In genomic region chr1:24109686-24110475, GRCh38 we compare ENCODE assay signal across 20 cellular contexts. TPM values are rescaled to one million over a fixed set of nuclear protein-coding genes. Genes with fewer than 3 reads are reported as not detected.
DNase-seq lines count a peak whose midpoint lies in the region; ATAC-seq, FAIRE-seq and TF ChIP-seq lines count a peak whose summit lies in the region.
"Had no signal": no experiment of that assay in that cellular context is flagged by ENCODE, and none has a peak within 500 bp of the region (broad histone marks: within the 10 kb centered on the region; RNA-seq: fewer than 3 reads in every experiment).

No MANE protein-coding gene starts in this region.

- H4K91ac ChIP-seq in H1 (replicated peaks; ENCODE audit: insufficient read length, low read length) = no peak overlapping the region

- no peaks in the 10 kb centered on the region; the same call in 1 of the 2 replicates for H3K23me2 ChIP-seq in H1 (ENCODE audit: low read depth, low read length)

- H3K18ac ChIP-seq in H1 (ENCODE audit: extremely low read depth, low read length) = no peak overlapping the region

- H3K23ac ChIP-seq in H1 (ENCODE audit: insufficient read length) = no peak overlapping the region

- BruUV-seq in HepG2 (replicated peaks; lab: Mats Ljungman, UMichigan) = no TSS peak

- H3K79me2 ChIP-seq in HepG2 (ENCODE audit: insufficient read depth, low read length) (peaks cover 6% of the 10 kb centered on the region), H1 (ENCODE audit: control insufficient read depth in 1 of 2, insufficient read depth in 2 of 2, low read length in 2 of 2) (no peaks in the 10 kb centered on the region), osteoblast (ENCODE audit: insufficient read depth, low read length) (no peaks in the 10 kb centered on the region)

- H2BK20ac ChIP-seq in H1 (ENCODE audit: low read length) = no peak overlapping the region

- TF ChIP-seq POLR2A in HepG2 (IDR thresholded peaks at IDR 0.05; ENCODE audit: insufficient read depth in 1 of 2, low read depth in 2 of 2, low read length in 2 of 2) (no peak), right lobe of liver (IDR thresholded peaks at IDR 0.05) (no peak), H1 (IDR thresholded peaks at IDR 0.05; ENCODE audit: control extremely low read depth in 1 of 2, low read depth in 2 of 2, low read length in 2 of 2) (no peak)

- no peaks in the 10 kb centered on the region for H3K9me3 ChIP-seq in HepG2 (ENCODE audit: low read length)
- H3K9me3 ChIP-seq in right lobe of liver = no peaks in the 10 kb centered on the region
- no peaks in the 10 kb centered on the region for H3K9me3 ChIP-seq in H1 (ENCODE audit: insufficient read depth in 2 of 2, low read depth in 1 of 2, low read length in 1 of 2)
- H3K9me3 ChIP-seq in osteoblast (ENCODE audit: low read depth, low read length) = no peaks in the 10 kb centered on the region
- no peaks in the 10 kb centered on the region for H3K9me3 ChIP-seq in aorta (ENCODE audit: control insufficient read depth, low read length)
- H3K9me3 ChIP-seq: BE2C had no signal

- peaks cover 12 to 26% (median 16%) of the 10 kb centered on the region in 3 donors for H3K27me3 Mint-ChIP-seq in CD14-positive monocyte (ENCODE audit: low read depth in 3 of 3)

- TF ChIP-seq CTCF in HepG2 (CRISPR knock-in tag; IDR thresholded peaks at IDR 0.05) (no peak), right lobe of liver (IDR thresholded peaks at IDR 0.05) (no peak), H1 (IDR thresholded peaks at IDR 0.05; ENCODE audit: control extremely low read depth in 1 of 3, insufficient read depth in 1 of 3, low read depth in 1 of 3, low read length in 3 of 3) (no peak), osteoblast (IDR thresholded peaks at IDR 0.05; ENCODE audit: extremely low read depth, low read depth, low read length) (no peak), CD14-positive monocyte (IDR thresholded peaks at IDR 0.05) (no peak)

- no peak overlapping the region for H3K4me3 Mint-ChIP-seq in CD14-positive monocyte
- H3K4me3 Mint-ChIP-seq: CD8-positive, alpha-beta T cell had no signal

- H3K79me1 ChIP-seq in H1 (ENCODE audit: low read depth, low read length) = no peaks in the 10 kb centered on the region

- no peak overlapping the region for H2BK120ac ChIP-seq in H1 (replicated peaks; ENCODE audit: low read depth, low read length)

- no peak overlapping the region for H3K9ac ChIP-seq in HepG2 (ENCODE audit: insufficient read depth, low read depth, low read length)
- no peak overlapping the region for H3K9ac ChIP-seq in H1 (replicated peaks in 1 of 4; ENCODE audit: extremely low read depth in 1 of 4, low read depth in 3 of 4, low read length in 3 of 4)

- H2BK5ac ChIP-seq in H1 (ENCODE audit: low read depth, low read length) = no peak overlapping the region

- peaks cover 0 to 1% of the 10 kb centered on the region in 2 experiments; a peak in 1 of 5 replicates for H3K27me3 ChIP-seq in HepG2 (ENCODE audit: control insufficient read depth in 1 of 2, insufficient read depth in 2 of 2, low read length in 2 of 2)
- H3K27me3 ChIP-seq in right lobe of liver = no peaks in the 10 kb centered on the region
- no peaks in the 10 kb centered on the region for H3K27me3 ChIP-seq in H1 (replicated peaks in 1 of 4; ENCODE audit: control insufficient read depth in 3 of 4, extremely low read depth in 1 of 4, insufficient read depth in 3 of 4, low read length in 3 of 4)
- H3K27me3 ChIP-seq in osteoblast (ENCODE audit: insufficient read depth, low read length) = peaks cover 15% of the 10 kb centered on the region
- H3K27me3 ChIP-seq in aorta (ENCODE audit: control insufficient read depth in 1 of 2, insufficient read depth in 2 of 2, low read length in 1 of 2) = no peaks in the 10 kb centered on the region
- H3K27me3 ChIP-seq: BE2C had no signal

- H3K36me3 ChIP-seq in HepG2 (replicated peaks in 1 of 2; ENCODE audit: control insufficient read depth in 1 of 2, insufficient read depth in 2 of 2, low read length in 2 of 2) = no peaks in the 10 kb centered on the region; a peak in 1 of 5 replicates
- no peaks in the 10 kb centered on the region for H3K36me3 ChIP-seq in right lobe of liver
- H3K36me3 ChIP-seq in H1 (ENCODE audit: control insufficient read depth in 2 of 4, insufficient read depth in 4 of 4, low read length in 3 of 4) = no peaks in the 10 kb centered on the region
- H3K36me3 ChIP-seq in osteoblast (ENCODE audit: insufficient read depth, low read length) = no peaks in the 10 kb centered on the region
- H3K36me3 ChIP-seq in aorta (ENCODE audit: control insufficient read depth in 1 of 2, insufficient read depth in 2 of 2, low read length in 1 of 2) = no peaks in the 10 kb centered on the region
- H3K36me3 ChIP-seq: BE2C had no signal

- peaks cover 12% of the 10 kb centered on the region for H3K4me1 Mint-ChIP-seq in CD14-positive monocyte

- no peaks in the 10 kb centered on the region for H4K20me1 ChIP-seq in HepG2 (ENCODE audit: insufficient read depth, low read length)
- H4K20me1 ChIP-seq in H1 (replicated peaks in 1 of 2; ENCODE audit: control insufficient read depth in 1 of 2, insufficient read depth in 2 of 2, low read length in 2 of 2) = no peaks in the 10 kb centered on the region
- H4K20me1 ChIP-seq in osteoblast (ENCODE audit: insufficient read depth, low read length) = no peaks in the 10 kb centered on the region

- CTCF ChIA-PET in HepG2 (lab: Yijun Ruan, JAX; ENCODE audit: low intra/inter-chr PET ratio, low total read pairs) (no interaction called here), H1 (lab: Charles Lee; ENCODE audit: partially characterized antibody) (interaction anchor here (1.0 to 6.8 kb wide), 2 partner anchors 16 to 26 kb away, joined by 3 to 35 read pairs; no protein-coding TSS in a partner anchor)

- no peak overlapping the region for H3K14ac ChIP-seq in H1 (ENCODE audit: insufficient read length)

- H4K8ac ChIP-seq in H1 (ENCODE audit: extremely low read depth, insufficient read depth, low read length) = peak overlapping the region; percentile 42

- H4K5ac ChIP-seq in H1 (ENCODE audit: insufficient read length, low read depth, low read length) = no peak overlapping the region

- no peak overlapping the region for H2AFZ ChIP-seq in HepG2 (ENCODE audit: low read length)
- no peak overlapping the region for H2AFZ ChIP-seq in H1 (ENCODE audit: low read length)
- H2AFZ ChIP-seq in osteoblast (ENCODE audit: low read length) = no peak overlapping the region

- H3K4me2 ChIP-seq in HepG2 (ENCODE audit: low read depth, low read length) (peak overlapping the region; percentile 96), H1 (ENCODE audit: insufficient read depth in 1 of 2, low read depth in 2 of 2, low read length in 2 of 2) (no peak overlapping the region), osteoblast (ENCODE audit: insufficient read depth, low read length) (no peak overlapping the region)

- peak overlapping the region in 1 of 7 donors; percentile 12 for H3K27ac Mint-ChIP-seq in CD14-positive monocyte
- H3K27ac Mint-ChIP-seq: CD8-positive, alpha-beta T cell had no signal

- H3K4me1 ChIP-seq in HepG2 (ENCODE audit: insufficient read depth, low read length) = peaks cover 99% of the 10 kb centered on the region
- H3K4me1 ChIP-seq in right lobe of liver = no peaks in the 10 kb centered on the region
- peaks cover 2 to 10% (median 4%) of the 10 kb centered on the region in 4 experiments; a peak in 5 of 7 replicates for H3K4me1 ChIP-seq in H1 (replicated peaks in 1 of 4; ENCODE audit: control insufficient read depth in 3 of 4, insufficient read depth in 4 of 4, low read length in 3 of 4)
- H3K4me1 ChIP-seq in osteoblast (ENCODE audit: insufficient read depth, low read length) = peaks cover 23% of the 10 kb centered on the region
- no peaks in the 10 kb centered on the region for H3K4me1 ChIP-seq in aorta (ENCODE audit: control insufficient read depth in 1 of 2, insufficient read depth in 2 of 2, low read length in 2 of 2)
- H3K4me1 ChIP-seq: BE2C had no signal

- 53% methylated on average over 11 of the region's 15 CpGs for WGBS in HepG2 (ENCODE audit: low lambda C conversion rate)
- WGBS in right lobe of liver (ENCODE audit: insufficient coverage, low coverage, low lambda C conversion rate, missing lambda C conversion rate) = 77% methylated on average over 8 of the region's 15 CpGs
- 86% methylated on average over 15 of the region's 15 CpGs; no CpG with 5 or more reads in 1 of the 2 experiments for WGBS in H1 (ENCODE audit: extremely low coverage in 1 of 2, insufficient coverage in 1 of 2, insufficient read length in 1 of 2, insufficient replicate concordance in 2 of 2, low coverage in 1 of 2, low lambda C conversion rate in 2 of 2, missing lambda C conversion rate in 1 of 2), 2 experiments
- 92 to 93% methylated on average over 15 of the region's 15 CpGs for WGBS in aorta, 2 donors

- no peak overlapping the region for H3K4ac ChIP-seq in H1 (replicated peaks; ENCODE audit: insufficient read length, low read depth, low read length)

- intact Hi-C loops in HepG2 (cut with micrococcal nuclease; ENCODE audit: unreplicated experiment) = loop anchor here (5.0 kb wide), 1 partner anchor 77 kb away; the partner anchor contains the start of gene IFNLR1
- intact Hi-C loops in right lobe of liver (cut with DNase I) = no loop called here
- intact Hi-C loops in aorta (cut with DNase I) = no loop called here
- intact Hi-C loops in CD14-positive monocyte (cut with micrococcal nuclease) = no loop called here

- TF ChIP-seq EP300 in HepG2 (IDR thresholded peaks at IDR 0.05; ENCODE audit: low read depth in 2 of 2, low read length in 2 of 2) (no peak), HepG2 (CRISPR knock-in tag; IDR thresholded peaks at IDR 0.05; ENCODE audit: borderline replicate concordance) (no peak), H1 (IDR thresholded peaks at IDR 0.05; ENCODE audit: borderline replicate concordance in 1 of 2, low read depth in 2 of 2, low read length in 2 of 2) (no peak)

- H3K56ac ChIP-seq in H1 (replicated peaks; ENCODE audit: insufficient read length, low read depth, low read length) = no peak overlapping the region

- H2BK12ac ChIP-seq in H1 (ENCODE audit: low read depth, low read length) = no peak overlapping the region

- ATAC-seq in HepG2 (no peak), right lobe of liver (no peak), aorta (ENCODE audit: low FRiP score) (no peak)
- ATAC-seq: CD8-positive, alpha-beta T cell; Panc1 had no signal

- in situ Hi-C loops in HepG2 (cut with HindIII; ENCODE audit: extremely low pct_ligation_motif_present, low pct_unique_long_range_greater_than_20kb) = loop anchor here (5.0 kb wide), 1 partner anchor 38 kb away; no protein-coding TSS in a partner anchor

- H3K9me3 Mint-ChIP-seq in CD14-positive monocyte = no peaks in the 10 kb centered on the region
- H3K9me3 Mint-ChIP-seq: CD8-positive, alpha-beta T cell had no signal

- DNase-seq in HepG2 (ENCODE audit: low spot score) (no peak), right lobe of liver (no peak), H1 (ENCODE audit: low read depth in 1 of 2, low spot score in 2 of 2) (no peak), osteoblast (ENCODE audit: insufficient read length, low spot score, missing footprints) (peak; percentile 59), aorta (peak; percentile 41 to 64), RKO (ENCODE audit: low spot score) (no peak), CD14-positive monocyte (ENCODE audit: low spot score) (no peak), amygdala (lab: John Stamatoyannopoulos, UW) (no peak)
- DNase-seq: CD8-positive, alpha-beta T cell; GF-D8; IMR-90; NCI-H1417 treated with DMSO at 0.1 percent for 48 hours; NCI-H2029; NCI-H2171 treated with DMSO at 0.1 percent for 48 hours; NCI-H510A treated with DMSO at 0.1 percent for 48 hours had no signal

- H2BK15ac ChIP-seq in H1 (ENCODE audit: low read length) = no peak overlapping the region

- TF ChIP-seq RAD21 in HepG2 (CRISPR knock-in tag; IDR thresholded peaks at IDR 0.05) (no peak), H1 (IDR thresholded peaks at IDR 0.05 in 1 of 2, conservative IDR thresholded peaks at IDR 0.05 in 1 of 2; ENCODE audit: low read depth in 2 of 2, low read length in 2 of 2) (no peak)

- FAIRE-seq in HepG2 (lab: Jason Lieb, UNC) = no peak
- FAIRE-seq in H1 (lab: Jason Lieb, UNC) = no peak

- no peaks in the 10 kb centered on the region for H3K36me3 Mint-ChIP-seq in CD14-positive monocyte
- H3K36me3 Mint-ChIP-seq: CD8-positive, alpha-beta T cell had no signal

- H3K27ac ChIP-seq in HepG2 (ENCODE audit: extremely low read length, insufficient read depth, low read length) (no peak overlapping the region), right lobe of liver (no peak overlapping the region), H1 (ENCODE audit: low read depth, low read length) (no peak overlapping the region), osteoblast (ENCODE audit: low read depth, low read length) (no peak overlapping the region), aorta (ENCODE audit: low read depth in 1 of 2, low read length in 2 of 2) (no peak overlapping the region)

- no peak overlapping the region; a peak in 2 of 6 replicates for H3K4me3 ChIP-seq in HepG2 (replicated peaks in 1 of 3; ENCODE audit: insufficient read depth in 1 of 3, low read depth in 2 of 3, low read length in 3 of 3)
- no peak overlapping the region for H3K4me3 ChIP-seq in right lobe of liver
- no peak overlapping the region for H3K4me3 ChIP-seq in H1 (ENCODE audit: extremely low read depth in 1 of 4, insufficient read depth in 2 of 4, low read depth in 3 of 4, low read length in 4 of 4)
- H3K4me3 ChIP-seq in osteoblast (ENCODE audit: insufficient read depth, low read length) = no peak overlapping the region
- no peak overlapping the region for H3K4me3 ChIP-seq in aorta (ENCODE audit: low read length in 2 of 2)

- POLR2A ChIA-PET in HepG2 (lab: Yijun Ruan, JAX) = interaction anchor here (1.4 to 3.6 kb wide), 2 partner anchors 9 to 11 kb away, joined by 6 to 44 read pairs; no protein-coding TSS in a partner anchor
- POLR2A ChIA-PET in H1 (lab: Charles Lee; ENCODE audit: partially characterized antibody) = interaction anchor here (0.8 to 1.3 kb wide), 2 partner anchors 11 to 41 kb away, joined by 3 to 4 read pairs; no protein-coding TSS in a partner anchor

- no peak overlapping the region for H2AK5ac ChIP-seq in H1 (ENCODE audit: low read depth, low read length)

RNA-seq across cellular contexts. Expression of gene MYOM3, which starts 2.1 kb away (rescaled TPM):
- 15.3 and 16.5 TPM in 2 replicates for total RNA-seq in HepG2 (2016; rRNA removed; fragmentation: Illumina TruSeq; extraction: Trizol)
- total RNA-seq in HepG2 (2016; cell fraction: cytosol; rRNA removed; fragmentation: Illumina TruSeq; extraction: Trizol; ENCODE audit: low read depth) = 4.1 and 5.6 TPM in 2 replicates
- total RNA-seq in HepG2 (2016; cell fraction: insoluble cytoplasmic fraction; rRNA removed; fragmentation: Illumina TruSeq; extraction: Trizol) = 13.4 and 15.6 TPM in 2 replicates
- 13.7 and 13.8 TPM in 2 replicates for total RNA-seq in HepG2 (2016; cell fraction: membrane; rRNA removed; fragmentation: Illumina TruSeq; extraction: Trizol)
- total RNA-seq in HepG2 (2016; cell fraction: nucleus; rRNA removed; fragmentation: Illumina TruSeq; extraction: Trizol) = 8.9 and 12.1 TPM in 2 replicates
- polyA plus RNA-seq in HepG2 (2011; rRNA removed) = 5.8 and 7.9 TPM in 2 replicates
- polyA plus RNA-seq in HepG2 (2011; cell fraction: cytosol; rRNA removed) = 5.4 and 6.0 TPM in 2 replicates
- polyA plus RNA-seq in HepG2 (2011; cell fraction: nucleus; rRNA removed) = 11.3 and 13.5 TPM in 2 replicates
- 16.0 TPM in 2 replicates for polyA plus RNA-seq in HepG2 (2012)
- 2.4 TPM in 2 replicates for polyA plus RNA-seq in HepG2 (2016; cell fraction: cytosol; fragmentation: Illumina TruSeq; extraction: Trizol; ENCODE audit: low read depth)
- polyA plus RNA-seq in HepG2 (2016; cell fraction: insoluble cytoplasmic fraction; fragmentation: Illumina TruSeq; extraction: Trizol; ENCODE audit: low read depth) = 13.0 and 14.7 TPM in 2 replicates
- 8.0 and 8.5 TPM in 2 replicates for polyA plus RNA-seq in HepG2 (2016; cell fraction: membrane; fragmentation: Illumina TruSeq; extraction: Trizol; ENCODE audit: low read depth)
- 19.4 and 21.7 TPM in 2 replicates for polyA plus RNA-seq in HepG2 (2016; cell fraction: nucleus; fragmentation: Illumina TruSeq; extraction: Trizol; ENCODE audit: insufficient read depth, low read depth)
- 0.14 and 8.4 TPM in 2 replicates for polyA minus RNA-seq in HepG2 (2011; rRNA and poly(A)+ RNA removed; ENCODE audit: low replicate concordance)
- polyA minus RNA-seq in HepG2 (2011; cell fraction: cytosol; rRNA and poly(A)+ RNA removed) = 3.6 and 4.5 TPM in 2 replicates
- 10.2 and 12.6 TPM in 2 replicates for polyA minus RNA-seq in HepG2 (2011; cell fraction: nucleus; rRNA and poly(A)+ RNA removed)
- total RNA-seq in right lobe of liver = under 1 TPM; 0.04 to 0.37 (median 0.13) TPM
- 0.09 and 0.36 TPM in 2 replicates for total RNA-seq in H1 (2021; fragmentation: NEBNext Ultra II Directional; extraction: Animal tissue kit (Norgen Biotek cat#: 25700))
- polyA plus RNA-seq in H1 (2011; rRNA removed) = 0.05 and 0.08 TPM in 2 replicates
- polyA plus RNA-seq in H1 (2011; cell fraction: cytosol; rRNA removed) = 0.04 TPM
- polyA plus RNA-seq in H1 (2011; cell fraction: nucleus; rRNA removed) = 0.04 TPM
- 0.09 to 0.28 TPM (median 0.14 TPM) in 4 replicates for polyA plus RNA-seq in H1 (2012, experiment 1 of 2)
- 0.04 TPM for polyA plus RNA-seq in H1 (2012, experiment 2 of 2)
- 0.06 TPM for polyA plus RNA-seq in H1 (2013, experiment 1 of 2)
- polyA plus RNA-seq in H1 (2013, experiment 2 of 2) = 0.06 TPM
- 0.12 and 0.19 TPM in 2 replicates for polyA minus RNA-seq in H1 (2011; rRNA and poly(A)+ RNA removed)
- not detected for polyA minus RNA-seq in H1 (2011; cell fraction: cytosol; rRNA and poly(A)+ RNA removed)
- polyA minus RNA-seq in H1 (2011; cell fraction: nucleus; rRNA and poly(A)+ RNA removed) = 0.20 TPM
- total RNA-seq in osteoblast = under 0.01 TPM in 1 of 2 replicates, not detected in the other
- total RNA-seq in aorta = 1 to 10 TPM in 1 of 2 donors, under 1 TPM in 1; 0.78 to 1.9 TPM
- 1 to 10 TPM in 1 of 2 donors, under 1 TPM in 1; 0.59 to 1.1 TPM for polyA plus RNA-seq in aorta
- not detected for polyA plus RNA-seq in CD14-positive monocyte
- total RNA-seq: CD8-positive, alpha-beta T cell; H4; IMR-90; LHCN-M2 had no signal
- polyA plus RNA-seq: AG04450 had no signal

RNA-seq across cellular contexts. Expression of gene IL22RA1, which starts 33.1 kb away (rescaled TPM):
- total RNA-seq in HepG2 (2016; rRNA removed; fragmentation: Illumina TruSeq; extraction: Trizol) (2.1 and 4.4 TPM in 2 replicates), right lobe of liver (1 to 10 TPM; 1.8 to 4.5 (median 2.8) TPM), osteoblast (under 0.01 TPM in 2 replicates), aorta (under 1 TPM; 0.18 to 0.23 TPM)
- 0.91 and 1.6 TPM in 2 replicates for total RNA-seq in HepG2 (2016; cell fraction: cytosol; rRNA removed; fragmentation: Illumina TruSeq; extraction: Trizol; ENCODE audit: low read depth)
- 1.5 and 4.4 TPM in 2 replicates for total RNA-seq in HepG2 (2016; cell fraction: insoluble cytoplasmic fraction; rRNA removed; fragmentation: Illumina TruSeq; extraction: Trizol)
- 3.0 and 3.1 TPM in 2 replicates for total RNA-seq in HepG2 (2016; cell fraction: membrane; rRNA removed; fragmentation: Illumina TruSeq; extraction: Trizol)
- 4.5 and 6.1 TPM in 2 replicates for total RNA-seq in HepG2 (2016; cell fraction: nucleus; rRNA removed; fragmentation: Illumina TruSeq; extraction: Trizol)
- polyA plus RNA-seq in HepG2 (2011; rRNA removed) (10.2 and 13.3 TPM in 2 replicates), H1 (2011; rRNA removed) (0.32 and 0.44 TPM in 2 replicates), aorta (1 to 10 TPM in 1 of 2 donors, not detected in 1; 2.4 TPM), CD14-positive monocyte (not detected)
- polyA plus RNA-seq in HepG2 (2011; cell fraction: cytosol; rRNA removed) = 5.9 and 6.0 TPM in 2 replicates
- 13.5 and 13.6 TPM in 2 replicates for polyA plus RNA-seq in HepG2 (2011; cell fraction: nucleus; rRNA removed)
- polyA plus RNA-seq in HepG2 (2012) = 11.8 and 14.1 TPM in 2 replicates
- 1.7 and 2.0 TPM in 2 replicates for polyA plus RNA-seq in HepG2 (2016; cell fraction: cytosol; fragmentation: Illumina TruSeq; extraction: Trizol; ENCODE audit: low read depth)
- polyA plus RNA-seq in HepG2 (2016; cell fraction: insoluble cytoplasmic fraction; fragmentation: Illumina TruSeq; extraction: Trizol; ENCODE audit: low read depth) = 2.8 and 3.9 TPM in 2 replicates
- 2.4 and 3.0 TPM in 2 replicates for polyA plus RNA-seq in HepG2 (2016; cell fraction: membrane; fragmentation: Illumina TruSeq; extraction: Trizol; ENCODE audit: low read depth)
- 13.6 and 13.9 TPM in 2 replicates for polyA plus RNA-seq in HepG2 (2016; cell fraction: nucleus; fragmentation: Illumina TruSeq; extraction: Trizol; ENCODE audit: insufficient read depth, low read depth)
- polyA minus RNA-seq in HepG2 (2011; rRNA and poly(A)+ RNA removed; ENCODE audit: low replicate concordance) = 2.7 and 12.2 TPM in 2 replicates
- 4.0 and 5.3 TPM in 2 replicates for polyA minus RNA-seq in HepG2 (2011; cell fraction: cytosol; rRNA and poly(A)+ RNA removed)
- polyA minus RNA-seq in HepG2 (2011; cell fraction: nucleus; rRNA and poly(A)+ RNA removed) = 4.2 and 4.5 TPM in 2 replicates
- 0.17 and 0.21 TPM in 2 replicates for total RNA-seq in H1 (2021; fragmentation: NEBNext Ultra II Directional; extraction: Animal tissue kit (Norgen Biotek cat#: 25700))
- polyA plus RNA-seq in H1 (2011; cell fraction: cytosol; rRNA removed) = 0.41 TPM
- polyA plus RNA-seq in H1 (2011; cell fraction: nucleus; rRNA removed) = 0.68 TPM
- 0.27 to 0.57 TPM (median 0.38 TPM) in 4 replicates for polyA plus RNA-seq in H1 (2012, experiment 1 of 2)
- 0.24 TPM for polyA plus RNA-seq in H1 (2012, experiment 2 of 2)
- polyA plus RNA-seq in H1 (2013, experiment 1 of 2) = 0.18 TPM
- polyA plus RNA-seq in H1 (2013, experiment 2 of 2) = 0.22 TPM
- polyA minus RNA-seq in H1 (2011; rRNA and poly(A)+ RNA removed) = 0.17 and 0.47 TPM in 2 replicates
- not detected for polyA minus RNA-seq in H1 (2011; cell fraction: cytosol; rRNA and poly(A)+ RNA removed)
- 0.40 TPM for polyA minus RNA-seq in H1 (2011; cell fraction: nucleus; rRNA and poly(A)+ RNA removed)
- total RNA-seq: CD8-positive, alpha-beta T cell; IMR-90; LHCN-M2 had no signal
- polyA plus RNA-seq: AG04450, IMR-90 had no signal

Comparison
In these comparisons a context has a peak if more than half of its experiments do, and no peak if none do; other contexts are left out.
1. DNase-seq: peak in osteoblast (single experiment) and aorta (2 of 2); none in HepG2 (single experiment), right lobe of liver (0 of 3), H1 (0 of 2), RKO (single experiment), CD14-positive monocyte (single experiment) and amygdala (0 of 56).
2. Of the 41 proteins assayed by ChIP-seq in both HepG2 and H1: peak only in HepG2: SRF; only in H1: none; in both: none; in neither: 40.